ENCODE assay signal across 8 cellular contexts in the genomic region with DNA sequence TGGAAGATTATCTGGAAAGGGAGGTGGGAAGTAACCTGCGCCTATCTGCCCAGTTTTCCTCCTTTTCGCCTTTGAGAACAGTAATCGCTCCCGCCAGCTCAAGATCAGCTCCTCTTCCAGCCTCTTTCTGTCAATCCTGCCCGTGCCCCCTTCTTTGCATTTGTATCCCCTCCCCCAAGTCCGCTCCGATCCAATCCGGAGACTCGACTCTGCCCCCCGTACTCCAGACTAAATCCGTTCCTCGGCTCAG. TPM values are rescaled to one million over a fixed set of nuclear protein-coding genes. Genes with fewer than 3 reads are reported as not detected.
DNase-seq lines count a peak whose midpoint lies in the region; ATAC-seq and TF ChIP-seq lines count a peak whose summit lies in the region.

No MANE protein-coding gene starts in this region.

- CTCF ChIA-PET in HEK293T (lab: Yijun Ruan, JAX): interaction anchor here (1.3 to 1.7 kb wide), 3 partner anchors 20 to 29 kb away, joined by 3 to 17 read pairs (median 4); partner anchors contain the start of gene EGLN2

- no peak for ATAC-seq in HG03196 (IDR thresholded peaks at IDR 0.05; ENCODE audit: unreplicated experiment)

- H3K9me3 Mint-ChIP-seq in brain: no peaks in the 10 kb centered on the region

- DNase-seq in HEK293T (ENCODE audit: extremely low spot score) (no peak), islet precursor cell (no peak), midbrain (lab: John Stamatoyannopoulos, UW) (no peak)
- DNase-seq in stimulated activated naive CD4-positive, alpha-beta T cell treated with Interleukin-2 at 50 U/mL for 16 hours (lab: John Stamatoyannopoulos, UW): no peak

- H3K27ac Mint-ChIP-seq in brain: peak overlapping the region; percentile 96 to 100 (median 99)

- no peaks in the 10 kb centered on the region for H3K9me3 ChIP-seq in mesodermal cell (ENCODE audit: control insufficient read depth, low read length)

- peak overlapping the region; percentile 68 for H3K4me3 ChIP-seq in mesodermal cell (ENCODE audit: extremely low read depth, insufficient read depth, low read length, poor library complexity, severe bottlenecking)

- H3K36me3 Mint-ChIP-seq in brain: no peaks in the 10 kb centered on the region

- TF ChIP-seq CTCF in 22Rv1 (IDR thresholded peaks at IDR 0.05): no peak
- no peak for TF ChIP-seq CTCF in brain (conservative IDR thresholded peaks at IDR 0.05)

- POLR2A ChIA-PET in HEK293T (lab: Yijun Ruan, JAX): interaction anchor here (1.0 to 3.6 kb wide), 7 partner anchors 9 to 114 kb away, joined by 3 to 55 read pairs (median 8); partner anchors contain the start of genes ACTMAP, EGLN2 and SNRPA

- peaks cover 11% of the 10 kb centered on the region for H3K27me3 Mint-ChIP-seq in brain

- H3K4me3 Mint-ChIP-seq in brain: peak overlapping the region; percentile 90 to 97 (median 93)

- peaks cover 17% of the 10 kb centered on the region for H3K4me1 ChIP-seq in mesodermal cell (ENCODE audit: control insufficient read depth, insufficient read depth, low read length, poor library complexity, severe bottlenecking)

- peaks cover 33% of the 10 kb centered on the region for H3K4me1 Mint-ChIP-seq in brain

- H3K27ac ChIP-seq in 22Rv1 (peak overlapping the region; percentile 92), mesodermal cell (ENCODE audit: low read depth, low read length, severe bottlenecking) (peak overlapping the region; percentile 100)

- peaks cover 10% of the 10 kb centered on the region for H3K36me3 ChIP-seq in mesodermal cell (ENCODE audit: control insufficient read depth, insufficient read depth, low read length)

- WGBS in mesodermal cell (ENCODE audit: insufficient coverage in 2 of 2), 2 experiments: 0% methylated on average over 10 to 11 of the region's 12 CpGs

TF ChIP-seq in HEK293T, 16 proteins besides CTCF, POLR2A, EP300 and RAD21:
- TF ChIP-seq FOXK2 (IDR thresholded peaks at IDR 0.05): no peak
- no peak for TF ChIP-seq TARDBP (IDR thresholded peaks at IDR 0.05)
- TF ChIP-seq LEF1 (IDR thresholded peaks at IDR 0.05; ENCODE audit: borderline replicate concordance): no peak
- TF ChIP-seq SUZ12 (IDR thresholded peaks at IDR 0.05): no peak
- TF ChIP-seq, protein P1, sequence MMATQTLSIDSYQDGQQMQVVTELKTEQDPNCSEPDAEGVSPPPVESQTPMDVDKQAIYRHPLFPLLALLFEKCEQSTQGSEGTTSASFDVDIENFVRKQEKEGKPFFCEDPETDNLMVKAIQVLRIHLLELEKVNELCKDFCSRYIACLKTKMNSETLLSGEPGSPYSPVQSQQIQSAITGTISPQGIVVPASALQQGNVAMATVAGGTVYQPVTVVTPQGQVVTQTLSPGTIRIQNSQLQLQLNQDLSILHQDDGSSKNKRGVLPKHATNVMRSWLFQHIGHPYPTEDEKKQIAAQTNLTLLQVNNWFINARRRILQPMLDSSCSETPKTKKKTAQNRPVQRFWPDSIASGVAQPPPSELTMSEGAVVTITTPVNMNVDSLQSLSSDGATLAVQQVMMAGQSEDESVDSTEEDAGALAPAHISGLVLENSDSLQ (IDR thresholded peaks at IDR 0.05): peak; percentile 89

RNA-seq across cellular contexts. Expression of gene RAB4B, which starts 0.3 kb away (rescaled TPM):
- 98.9 TPM for polyA plus RNA-seq in brain (ENCODE audit: insufficient read depth, low read depth, low replicate concordance)
- polyA plus RNA-seq in mesodermal cell (2013, experiment 1 of 2): 35.6 TPM
- 30.4 TPM for polyA plus RNA-seq in mesodermal cell (2013, experiment 2 of 2)

RNA-seq across cellular contexts. Expression of gene MIA, which starts 2.4 kb away (rescaled TPM):
- not detected for polyA plus RNA-seq in brain (ENCODE audit: insufficient read depth, low read depth, low replicate concordance)
- polyA plus RNA-seq in mesodermal cell (2013, experiment 1 of 2): 1.5 TPM
- polyA plus RNA-seq in mesodermal cell (2013, experiment 2 of 2): 3.5 TPM

RNA-seq across cellular contexts. Expression of gene EGLN2, which starts 21.3 kb away (rescaled TPM):
- 59.2 TPM for polyA plus RNA-seq in brain (ENCODE audit: insufficient read depth, low read depth, low replicate concordance)
- 56.7 TPM for polyA plus RNA-seq in mesodermal cell (2013, experiment 1 of 2)
- 46.4 TPM for polyA plus RNA-seq in mesodermal cell (2013, experiment 2 of 2)

RNA-seq across cellular contexts. Expression of gene SNRPA, which starts 26.7 kb away (rescaled TPM):
- 96.2 TPM for polyA plus RNA-seq in brain (ENCODE audit: insufficient read depth, low read depth, low replicate concordance)
- 157 TPM for polyA plus RNA-seq in mesodermal cell (2013, experiment 1 of 2)
- 138 TPM for polyA plus RNA-seq in mesodermal cell (2013, experiment 2 of 2)

RNA-seq across cellular contexts. Expression of gene ACTMAP, which starts 27.4 kb away (rescaled TPM):
- 20.5 TPM for polyA plus RNA-seq in brain (ENCODE audit: insufficient read depth, low read depth, low replicate concordance)
- polyA plus RNA-seq in mesodermal cell (2013, experiment 1 of 2): 17.0 TPM
- polyA plus RNA-seq in mesodermal cell (2013, experiment 2 of 2): 18.0 TPM
